8 cellular contexts compared by ENCODE assay signal in genomic region chr9:90755509-90756371, GRCh38. TPM values are rescaled to one million over a fixed set of nuclear protein-coding genes. Genes with fewer than 3 reads are reported as not detected.
DNase-seq lines count a peak whose midpoint lies in the region; ATAC-seq and TF ChIP-seq lines count a peak whose summit lies in the region.
"Not testable (repeated sequence)": the region's sequence is repeated elsewhere in the genome, so short reads cannot be mapped to it uniquely, and the experiment has no call there.

No MANE protein-coding gene starts in this region.

- DNase-seq in CD8-positive, alpha-beta T cell: peak; percentile 8 to 62 (median 37)
- peak; percentile 51 for DNase-seq in IMR-90
- DNase-seq in NCI-H510A treated with DMSO at 0.1 percent for 48 hours (lab: John Stamatoyannopoulos, UW): peak; percentile 43
- peak; percentile 73 for DNase-seq in activated naive CD4-positive, alpha-beta T cell treated with anti-CD3 and anti-CD28 coated beads, Interleukin-2, amount 50 U/mL, for 16 hours
- peak; percentile 0 to 6 for DNase-seq in foreskin fibroblast
- peak; percentile 38 for DNase-seq in neural crest cell (ENCODE audit: low read depth, low spot score)
- DNase-seq in stimulated activated CD8-positive, alpha-beta memory T cell treated with anti-CD3 and anti-CD28 coated beads, Interleukin-2, amount 100 ng/mL, for 1 hour (ENCODE audit: low read depth in 2 of 2): peak; percentile 10 to 17

- not testable (repeated sequence) for H3K4me2 ChIP-seq in IMR-90 (ENCODE audit: low read depth, low read length)

- TF ChIP-seq POLR2A in IMR-90 (IDR thresholded peaks at IDR 0.05; ENCODE audit: low read depth, low read length): not testable (repeated sequence)

- POLR2A ChIA-PET in CD8-positive, alpha-beta T cell (lab: Charles Lee); IMR-90 (lab: Charles Lee; ENCODE audit: unreplicated experiment): not testable (repeated sequence)

- not testable (repeated sequence) for H4K91ac ChIP-seq in IMR-90 (ENCODE audit: insufficient read depth, low read depth, low read length)

- not testable (repeated sequence) for H4K5ac ChIP-seq in IMR-90 (ENCODE audit: low read depth, low read length)

- H2BK20ac ChIP-seq in IMR-90 (ENCODE audit: low read depth, low read length): not testable (repeated sequence)

- not testable (repeated sequence) for H2BK120ac ChIP-seq in IMR-90 (ENCODE audit: low read depth, low read length)

- H3K27ac ChIP-seq in CD8-positive, alpha-beta T cell (ENCODE audit: low read depth, low read length); IMR-90 (ENCODE audit: insufficient read depth, low read length): not testable (repeated sequence)
- H3K27ac ChIP-seq in VCaP: peak overlapping the region; percentile 14; the same call in 1 of the 2 replicates

- ATAC-seq in CD8-positive, alpha-beta T cell; IMR-90 (ENCODE audit: low read depth): not testable (repeated sequence)

- H3K56ac ChIP-seq in IMR-90 (ENCODE audit: extremely low read depth, insufficient read depth, low read length): not testable (repeated sequence)

- not testable (repeated sequence) for H3K4me3 ChIP-seq in CD8-positive, alpha-beta T cell (ENCODE audit: low read depth, low read length); IMR-90 (ENCODE audit: insufficient read depth, low read depth, low read length); foreskin fibroblast (ENCODE audit: low read depth in 1 of 2, low read length in 2 of 2)

- not testable (repeated sequence) for H3K9me3 ChIP-seq in CD8-positive, alpha-beta T cell (ENCODE audit: low read length); IMR-90 (ENCODE audit: control insufficient read depth, insufficient read depth, low read length)

- dilution Hi-C loops in IMR-90 (cut with HindIII; ENCODE audit: low sequenced_read_pairs, unreplicated experiment): not testable (repeated sequence)

- not testable (repeated sequence) for H3K4me3 Mint-ChIP-seq in CD8-positive, alpha-beta T cell; neural crest cell

- not testable (repeated sequence) for H3K79me1 ChIP-seq in IMR-90 (ENCODE audit: low read depth in 1 of 2, low read length in 2 of 2)

- H3K4me1 Mint-ChIP-seq in CD8-positive, alpha-beta T cell (ENCODE audit: low read depth): not testable (repeated sequence)
- H3K4me1 Mint-ChIP-seq in neural crest cell: peaks cover 14% of the 10 kb centered on the region

- H4K8ac ChIP-seq in IMR-90 (ENCODE audit: low read depth in 2 of 2, low read length in 2 of 2): not testable (repeated sequence)

- not testable (repeated sequence) for H3K27me3 ChIP-seq in CD8-positive, alpha-beta T cell (ENCODE audit: insufficient read depth, low read length); IMR-90 (ENCODE audit: control insufficient read depth, insufficient read depth, low read length)

- intact Hi-C loops in CD8-positive, alpha-beta T cell (cut with DNase I, micrococcal nuclease): loop anchor here (5.0 to 10.0 kb wide), 3 partner anchors 611 to 1158 kb away; no protein-coding TSS in a partner anchor
- intact Hi-C loops in IMR-90 (cut with micrococcal nuclease): loop anchor here (5.0 kb wide), 1 partner anchor 613 kb away; no protein-coding TSS in a partner anchor

- TF ChIP-seq RAD21 in IMR-90 (IDR thresholded peaks at IDR 0.05; ENCODE audit: low read length): peak; percentile 54

- H3K4me1 ChIP-seq in CD8-positive, alpha-beta T cell (ENCODE audit: insufficient read depth, low read length); IMR-90 (ENCODE audit: control insufficient read depth, insufficient read depth, low read length): not testable (repeated sequence)

- not testable (repeated sequence) for H3K27ac Mint-ChIP-seq in CD8-positive, alpha-beta T cell; neural crest cell (ENCODE audit: unreplicated experiment)

- not testable (repeated sequence) for H3K9me3 Mint-ChIP-seq in CD8-positive, alpha-beta T cell; neural crest cell

- H3K36me3 ChIP-seq in CD8-positive, alpha-beta T cell (ENCODE audit: insufficient read depth, low read length); IMR-90 (ENCODE audit: control insufficient read depth, insufficient read depth, low read length): not testable (repeated sequence)

- in situ Hi-C loops in IMR-90 (cut with MboI; ENCODE audit: low sequenced_read_pairs): not testable (repeated sequence)

- not testable (repeated sequence) for H3K23ac ChIP-seq in IMR-90 (ENCODE audit: low read depth, low read length)

- peak; percentile 17 for TF ChIP-seq CTCF in CD8-positive, alpha-beta T cell (IDR thresholded peaks at IDR 0.05)
- TF ChIP-seq CTCF in IMR-90 (conservative IDR thresholded peaks at IDR 0.05; ENCODE audit: low read depth, low read length) (peak; percentile 42), VCaP (conservative IDR thresholded peaks at IDR 0.05) (peak; percentile 80), foreskin fibroblast (IDR thresholded peaks at IDR 0.05; ENCODE audit: low read depth, low read length) (peak; percentile 19), neural crest cell (conservative IDR thresholded peaks at IDR 0.05) (peak; percentile 83)

- WGBS in IMR-90 (ENCODE audit: extremely low coverage in 2 of 2, insufficient read length in 1 of 2), 2 experiments: no CpG with 5 or more reads among the region's 13 CpGs

- not testable (repeated sequence) for H3K18ac ChIP-seq in IMR-90 (ENCODE audit: low read depth, low read length)

- CTCF ChIA-PET in CD8-positive, alpha-beta T cell (lab: Charles Lee): interaction anchor here (0.8 kb wide), 1 partner anchor 42 kb away, joined by 3 read pairs; no protein-coding TSS in a partner anchor
- CTCF ChIA-PET in IMR-90 (lab: Yijun Ruan, JAX): interaction anchor here (0.5 to 1.2 kb wide), 2 partner anchors 12 to 614 kb away, joined by 3 to 4 read pairs; no protein-coding TSS in a partner anchor

- not testable (repeated sequence) for H2BK15ac ChIP-seq in IMR-90 (ENCODE audit: low read depth, low read length)

- H3K14ac ChIP-seq in IMR-90 (replicated peaks; ENCODE audit: low read depth, low read length): not testable (repeated sequence)

- not testable (repeated sequence) for H3K27me3 Mint-ChIP-seq in CD8-positive, alpha-beta T cell (ENCODE audit: low read depth); neural crest cell (ENCODE audit: low read depth)

- not testable (repeated sequence) for H3K36me3 Mint-ChIP-seq in CD8-positive, alpha-beta T cell; neural crest cell (ENCODE audit: low read depth)

- not testable (repeated sequence) for H2BK5ac ChIP-seq in IMR-90 (ENCODE audit: low read depth, low read length, poor library complexity, severe bottlenecking)

- not testable (repeated sequence) for H2AK5ac ChIP-seq in IMR-90 (ENCODE audit: low read depth, low read length)

- not testable (repeated sequence) for BruUV-seq in IMR-90 (replicated peaks; lab: Mats Ljungman, UMichigan)

- not testable (repeated sequence) for H3K4ac ChIP-seq in IMR-90 (ENCODE audit: low read depth, low read length)

- H3K9me1 ChIP-seq in IMR-90 (ENCODE audit: insufficient read depth, low read length): not testable (repeated sequence)

- H2AFZ ChIP-seq in IMR-90 (replicated peaks; ENCODE audit: low read length, poor library complexity): not testable (repeated sequence)

- not testable (repeated sequence) for H2AK9ac ChIP-seq in IMR-90 (replicated peaks; ENCODE audit: low read depth, low read length, poor library complexity)

- H4K20me1 ChIP-seq in IMR-90 (ENCODE audit: insufficient read depth, low read length): not testable (repeated sequence)

- not testable (repeated sequence) for H3K9ac ChIP-seq in IMR-90 (ENCODE audit: low read depth, low read length)

TF ChIP-seq in IMR-90, 13 proteins besides CTCF, POLR2A, EP300 and RAD21:
- TF ChIP-seq SMC3 (IDR thresholded peaks at IDR 0.05; ENCODE audit: low read depth, low read length): peak; percentile 41

RNA-seq across cellular contexts. Expression of gene SYK, which starts 45.9 kb away (rescaled TPM):
- 1 to 10 TPM; 1.5 to 1.6 TPM for total RNA-seq in CD8-positive, alpha-beta T cell
- total RNA-seq in IMR-90 (2012; rRNA removed) (not detected in 2 replicates), neural crest cell (0.98 and 1.4 TPM in 2 replicates)
- polyA plus RNA-seq in IMR-90 (2012; rRNA removed): not detected in 2 replicates
- polyA plus RNA-seq in IMR-90 (2012; cell fraction: cytosol; rRNA removed): not detected in 2 replicates
- not detected in 2 replicates for polyA plus RNA-seq in IMR-90 (2012; cell fraction: nucleus; rRNA removed; ENCODE audit: low replicate concordance)

Comparison
In these comparisons a context has a peak if more than half of its experiments do, and no peak if none do; other contexts are left out.
1. DNase-seq: peak in every context shown above with its lines; median percentile 73 in activated naive CD4-positive, alpha-beta T cell treated with anti-CD3 and anti-CD28 coated beads, Interleukin-2, amount 50 U/mL, for 16 hours; 51 in IMR-90; 43 in NCI-H510A treated with DMSO at 0.1 percent for 48 hours; 38 in neural crest cell; 37 in CD8-positive, alpha-beta T cell; 14 in stimulated activated CD8-positive, alpha-beta memory T cell treated with anti-CD3 and anti-CD28 coated beads, Interleukin-2, amount 100 ng/mL, for 1 hour; 3 in foreskin fibroblast.
2. CTCF ChIP-seq: peak in every context shown above with its lines; median percentile 83 in neural crest cell; 80 in VCaP; 42 in IMR-90; 19 in foreskin fibroblast; 17 in CD8-positive, alpha-beta T cell.